Comparison of ENCODE assay signal across 16 cellular contexts in the genomic region with DNA sequence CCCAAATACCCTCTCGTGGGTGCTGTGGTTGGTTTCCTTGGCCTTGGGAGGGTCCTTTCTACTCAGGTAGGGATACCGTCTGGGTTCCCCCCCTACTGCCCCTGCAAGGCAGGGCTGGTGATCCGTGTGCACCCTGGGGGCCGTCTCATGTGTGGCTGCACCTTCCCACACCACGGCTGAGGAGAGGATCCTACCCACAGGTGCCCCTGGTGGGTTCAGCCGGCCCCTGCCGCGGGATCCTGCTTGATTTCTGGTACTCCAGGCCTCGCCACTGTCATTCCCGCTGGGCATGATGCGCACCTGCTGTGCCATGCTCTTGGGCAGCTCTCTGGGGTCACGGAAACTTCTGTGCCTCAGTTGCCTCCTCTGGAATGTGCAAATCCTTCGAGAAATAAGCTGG. TPM values are rescaled to one million over a fixed set of nuclear protein-coding genes. Genes with fewer than 3 reads are reported as not detected.
A peak's percentile ranks its signal among the peaks of the same experiment; 100 is the strongest.
DNase-seq lines count a peak whose midpoint lies in the region; ATAC-seq and TF ChIP-seq lines count a peak whose summit lies in the region.
"Had no signal": no experiment of that assay in that cellular context is flagged by ENCODE, and none has a peak within 500 bp of the region (broad histone marks: within the 10 kb centered on the region; RNA-seq: fewer than 3 reads in every experiment).

No MANE protein-coding gene starts in this region.

- H3F3A ChIP-seq in PC-3 (ENCODE audit: low read length, unreplicated experiment) = no peaks in the 10 kb centered on the region

- CTCF ChIA-PET in Caco-2 (lab: Charles Lee) (interaction anchor here (1.0 kb wide), 1 partner anchor 12 kb away, joined by 10 read pairs; no protein-coding TSS in a partner anchor), PC-3 (lab: Charles Lee) (no interaction called here), WTC11 (lab: Charles Lee) (interaction anchor here (0.6 to 1.7 kb wide), 9 partner anchors 16 to 73 kb away, joined by 3 to 12 read pairs (median 5); no protein-coding TSS in a partner anchor)

- POLR2A ChIA-PET in Caco-2 (lab: Charles Lee) (no interaction called here), PC-3 (lab: Charles Lee; ENCODE audit: unreplicated experiment) (no interaction called here), WTC11 (lab: Charles Lee) (no interaction called here)

- H3K79me2 ChIP-seq in PC-3 (ENCODE audit: low read length) = no peaks in the 10 kb centered on the region

- in situ Hi-C loops in HAP-1 (cut with MboI; ENCODE audit: low sequenced_read_pairs) = no loop called here

- 84 to 90% methylated on average over 12 to 13 of the region's 13 CpGs for WGBS in endodermal cell (ENCODE audit: insufficient coverage in 1 of 2, insufficient read length in 1 of 2), 2 experiments

- H3K36me3 Mint-ChIP-seq in Caco-2 (ENCODE audit: insufficient read depth, unreplicated experiment) (peaks cover 4% of the 10 kb centered on the region), endodermal cell (ENCODE audit: low read depth) (no peaks in the 10 kb centered on the region), WTC11 (no peaks in the 10 kb centered on the region)
- H3K36me3 Mint-ChIP-seq: CD8-positive, alpha-beta T cell had no signal

- H3K4me3 Mint-ChIP-seq in Caco-2 (ENCODE audit: unreplicated experiment) (peak overlapping the region; percentile 33), endodermal cell (peak overlapping the region; percentile 13), WTC11 (no peak overlapping the region)
- H3K4me3 Mint-ChIP-seq: CD8-positive, alpha-beta T cell had no signal

- H3K27ac ChIP-seq in PC-3 (ENCODE audit: low read length) (no peak overlapping the region), endodermal cell (ENCODE audit: low read depth, low read length) (no peak overlapping the region)
- H3K27ac ChIP-seq: KMS-11 had no signal

- H3K27me3 ChIP-seq in Caco-2 (replicated peaks; ENCODE audit: control insufficient read depth, insufficient read depth, low read length) = no peaks in the 10 kb centered on the region
- no peaks in the 10 kb centered on the region for H3K27me3 ChIP-seq in PC-3 (ENCODE audit: low read length)
- H3K27me3 ChIP-seq in endodermal cell (ENCODE audit: control insufficient read depth, insufficient read depth, low read length, poor library complexity, severe bottlenecking) = peaks cover 15% of the 10 kb centered on the region
- H3K27me3 ChIP-seq in HAP-1 (ENCODE audit: low read depth) = no peaks in the 10 kb centered on the region; the same call in 1 of the 2 replicates

- H3K4me1 Mint-ChIP-seq in Caco-2 (ENCODE audit: low read depth, unreplicated experiment) = peaks cover 4% of the 10 kb centered on the region
- H3K4me1 Mint-ChIP-seq in endodermal cell = no peaks in the 10 kb centered on the region
- no peaks in the 10 kb centered on the region for H3K4me1 Mint-ChIP-seq in WTC11
- H3K4me1 Mint-ChIP-seq: GM23338 had no signal

- H3K27me3 Mint-ChIP-seq in Caco-2 (ENCODE audit: insufficient read depth, unreplicated experiment) (no peaks in the 10 kb centered on the region), endodermal cell (ENCODE audit: insufficient read depth) (peaks cover 18% of the 10 kb centered on the region), WTC11 (ENCODE audit: low read depth) (peaks cover 22% of the 10 kb centered on the region)

- H3K4me1 ChIP-seq in Caco-2 (peaks cover 17% of the 10 kb centered on the region), PC-3 (ENCODE audit: insufficient read depth, low read length) (peaks cover 8% of the 10 kb centered on the region), endodermal cell (ENCODE audit: control insufficient read depth, insufficient read depth, low read length) (no peaks in the 10 kb centered on the region), mucosa of descending colon (ENCODE audit: low read depth) (peaks cover 12% of the 10 kb centered on the region), HAP-1 (peaks cover 3% of the 10 kb centered on the region; the same call in 1 of the 2 replicates)

- 0 out of 2 replicates have a peak overlapping the region, but pooled peaks have one; percentile 80 for H3K4me2 ChIP-seq in PC-3 (ENCODE audit: low read length)
- H3K4me2 ChIP-seq: KMS-11 had no signal

- BruUV-seq in Caco-2 (replicated peaks; lab: Mats Ljungman, UMichigan) (no TSS peak), PC-3 (replicated peaks; lab: Mats Ljungman, UMichigan) (no TSS peak)

- H3K36me3 ChIP-seq in Caco-2 (ENCODE audit: control insufficient read depth, insufficient read depth, low read length) (no peaks in the 10 kb centered on the region), PC-3 (ENCODE audit: low read depth, low read length) (no peaks in the 10 kb centered on the region), endodermal cell (ENCODE audit: control insufficient read depth, insufficient read depth, low read length) (no peaks in the 10 kb centered on the region), mucosa of descending colon (ENCODE audit: low read depth) (no peaks in the 10 kb centered on the region), HAP-1 (replicated peaks) (no peaks in the 10 kb centered on the region)

- no peaks in the 10 kb centered on the region for H3K9me3 ChIP-seq in Caco-2
- no peaks in the 10 kb centered on the region for H3K9me3 ChIP-seq in PC-3 (ENCODE audit: low read length)
- H3K9me3 ChIP-seq in endodermal cell (ENCODE audit: control insufficient read depth, low read length) = no peaks in the 10 kb centered on the region
- H3K9me3 ChIP-seq in mucosa of descending colon = no peaks in the 10 kb centered on the region
- H3K9me3 ChIP-seq in HAP-1 = no peaks in the 10 kb centered on the region

- H3K27ac Mint-ChIP-seq in Caco-2 (ENCODE audit: unreplicated experiment) (no peak overlapping the region), endodermal cell (no peak overlapping the region), WTC11 (no peak overlapping the region)
- H3K27ac Mint-ChIP-seq: CD8-positive, alpha-beta T cell; GM23338 had no signal

- H2AFZ ChIP-seq in PC-3 (ENCODE audit: low read length) = no peak overlapping the region

- H3K4me3 ChIP-seq in Caco-2 (ENCODE audit: low read depth, low read length) (no peak overlapping the region), PC-3 (ENCODE audit: low read length) (no peak overlapping the region), endodermal cell (ENCODE audit: low read length) (no peak overlapping the region), mucosa of descending colon (no peak overlapping the region), HAP-1 (no peak overlapping the region)

- no peak for ATAC-seq in PC-3
- no peak for ATAC-seq in mucosa of descending colon
- no peak for ATAC-seq in WTC11
- ATAC-seq in sciatic nerve = no peak
- ATAC-seq: CD8-positive, alpha-beta T cell had no signal

- no peak for DNase-seq in Caco-2
- DNase-seq in PC-3 = no peak
- DNase-seq in endodermal cell = no peak
- DNase-seq in mucosa of descending colon = no peak
- DNase-seq in WTC11 (ENCODE audit: low spot score) = no peak
- no peak for DNase-seq in sciatic nerve (ENCODE audit: low spot score)
- no peak for DNase-seq in HAP-1 (ENCODE audit: low spot score in 2 of 2)
- DNase-seq: ACHN; CD8-positive, alpha-beta T cell; DMS 273 treated with DMSO at 0.1 percent for 48 hours; DND-41; EL; H7 had no signal

- no peaks in the 10 kb centered on the region for H3K9me2 ChIP-seq in PC-3 (replicated peaks; ENCODE audit: low read length)

- H3K9ac ChIP-seq in PC-3 (ENCODE audit: low read length) = no peak overlapping the region
- H3K9ac ChIP-seq in endodermal cell (ENCODE audit: extremely low read depth, low read length, poor library complexity, severe bottlenecking) = no peak overlapping the region
- H3K9ac ChIP-seq: KMS-11 had no signal

- no peaks in the 10 kb centered on the region for H4K20me1 ChIP-seq in PC-3 (ENCODE audit: low read length)

- intact Hi-C loops in Caco-2 (cut with micrococcal nuclease; ENCODE audit: unreplicated experiment) = loop anchor here (5.0 kb wide), 1 partner anchor 39 kb away; a partner anchor contains a TSS
- intact Hi-C loops in PC-3 (cut with micrococcal nuclease) = no loop called here
- intact Hi-C loops in mucosa of descending colon (cut with DNase I, micrococcal nuclease) = no loop called here
- intact Hi-C loops in sciatic nerve (cut with DNase I) = no loop called here

- TF ChIP-seq CTCF in Caco-2 (IDR thresholded peaks at IDR 0.05; ENCODE audit: insufficient read depth in 1 of 2, low read depth in 1 of 2, low read length in 1 of 2, severe bottlenecking in 1 of 2, unreplicated experiment in 1 of 2) = no peak
- no peak for TF ChIP-seq CTCF in PC-3 (conservative IDR thresholded peaks at IDR 0.05; ENCODE audit: low read depth, low read length)
- TF ChIP-seq CTCF in endodermal cell (conservative IDR thresholded peaks at IDR 0.05) = no peak
- TF ChIP-seq CTCF in mucosa of descending colon (IDR thresholded peaks at IDR 0.05) = no peak
- no peak for TF ChIP-seq CTCF in WTC11 (IDR thresholded peaks at IDR 0.05)

- no peaks in the 10 kb centered on the region for H3K9me3 Mint-ChIP-seq in Caco-2 (ENCODE audit: unreplicated experiment)
- no peaks in the 10 kb centered on the region for H3K9me3 Mint-ChIP-seq in endodermal cell
- no peaks in the 10 kb centered on the region for H3K9me3 Mint-ChIP-seq in WTC11
- H3K9me3 Mint-ChIP-seq: CD8-positive, alpha-beta T cell; GM23338 had no signal

RNA-seq across cellular contexts. Expression of a gene that starts 30.8 kb away (rescaled TPM):
- total RNA-seq in Caco-2 (2022) = 18.6 and 20.6 TPM in 2 replicates
- not detected in 2 replicates for total RNA-seq in PC-3 (2014; rRNA removed)
- 10 to 100 TPM; 28.6 to 30.7 TPM for total RNA-seq in endodermal cell
- polyA plus RNA-seq in endodermal cell (2013, experiment 1 of 2) = 36.1 TPM
- polyA plus RNA-seq in endodermal cell (2013, experiment 2 of 2) = 33.9 TPM
- 10 to 100 TPM; 19.0 to 62.2 (median 61.7) TPM for total RNA-seq in mucosa of descending colon
- total RNA-seq in WTC11 (2021) = 11.4 to 14.2 TPM (median 12.6 TPM) in 3 replicates
- not detected for total RNA-seq in sciatic nerve
- total RNA-seq: CD8-positive, alpha-beta T cell had no signal
- polyA plus RNA-seq: BJ had no signal

RNA-seq across cellular contexts. Expression of a gene that starts 41.1 kb away (rescaled TPM):
- total RNA-seq in Caco-2 (2022) (51.0 and 56.3 TPM in 2 replicates), PC-3 (2014; rRNA removed) (110 and 133 TPM in 2 replicates), endodermal cell (10 to 100 TPM; 45.1 to 46.0 TPM), mucosa of descending colon (10 to 100 TPM; 34.2 to 40.1 (median 39.8) TPM), WTC11 (2021) (59.4 to 65.9 TPM (median 65.7 TPM) in 3 replicates), sciatic nerve (21.4 TPM)
- 18.2 TPM for polyA plus RNA-seq in endodermal cell (2013, experiment 1 of 2)
- 19.0 TPM for polyA plus RNA-seq in endodermal cell (2013, experiment 2 of 2)

RNA-seq across cellular contexts. Expression of a gene that starts 47.3 kb away (rescaled TPM):
- 289 and 331 TPM in 2 replicates for total RNA-seq in Caco-2 (2022)
- 136 and 197 TPM in 2 replicates for total RNA-seq in PC-3 (2014; rRNA removed)
- total RNA-seq in endodermal cell = 100 to 1,000 TPM; 282 to 301 TPM
- 403 TPM for polyA plus RNA-seq in endodermal cell (2013, experiment 1 of 2)
- polyA plus RNA-seq in endodermal cell (2013, experiment 2 of 2) = 310 TPM
- 100 to 1,000 TPM; 281 to 507 (median 300) TPM for total RNA-seq in mucosa of descending colon
- 256 to 298 TPM (median 256 TPM) in 3 replicates for total RNA-seq in WTC11 (2021)
- total RNA-seq in sciatic nerve = 550 TPM

Comparison
In these comparisons a context has a peak if more than half of its experiments do, and no peak if none do; other contexts are left out.
1. RNA of a gene that starts 30.8 kb away (total RNA-seq): 19.0 to 62.2 TPM in mucosa of descending colon, 28.6 to 30.7 TPM in endodermal cell, 18.6 to 20.6 TPM in Caco-2 and 11.4 to 14.2 TPM in WTC11; not detected in PC-3 and not detected in sciatic nerve (single experiment); every median in the first group is over 10 times any median in the second.